In genomic region chr2:131673400-131674173, GRCh38 we compare ENCODE assay signal across 8 cellular contexts.
DNase-seq lines count a peak whose midpoint lies in the region; ATAC-seq and TF ChIP-seq lines count a peak whose summit lies in the region.

No MANE protein-coding gene starts in this region.

- peak; percentile 87 for ATAC-seq in GM23338

- DNase-seq in G401 (ENCODE audit: low spot score): peak; percentile 56
- DNase-seq in GM23338 (ENCODE audit: low spot score): peak; percentile 84
- peak; percentile 47 to 56 for DNase-seq in Kasumi-1 (lab: John Stamatoyannopoulos, UW)
- DNase-seq in SKM-1 treated with dmso at 0.1 percent for 144 hours (lab: John Stamatoyannopoulos, UW; ENCODE audit: unreplicated experiment): peak; percentile 58
- peak; percentile 48 for DNase-seq in amniotic epithelial cell (ENCODE audit: low read depth)
- DNase-seq in right atrium auricular region (ENCODE audit: low spot score): peak; percentile 79
- no peak for DNase-seq in mesenteric fat pad (ENCODE audit: low spot score)

- H3K4me2 ChIP-seq in GM23338: peak overlapping the region; percentile 77

- H3K9me3 ChIP-seq in right atrium auricular region: no peaks in the 10 kb centered on the region

- H3F3A ChIP-seq in GM23338 (replicated peaks; ENCODE audit: low read depth): no peaks in the 10 kb centered on the region

- H2AFZ ChIP-seq in GM23338: peak overlapping the region; percentile 56; the same call in 1 of the 2 replicates

- no peak overlapping the region for H3K27ac Mint-ChIP-seq in GM23338

- H3K36me3 ChIP-seq in GM23338 (ENCODE audit: insufficient read depth) (no peaks in the 10 kb centered on the region), right atrium auricular region (no peaks in the 10 kb centered on the region), rectal smooth muscle tissue (ENCODE audit: control insufficient read depth, insufficient read depth, low read length) (no peaks in the 10 kb centered on the region)

- no peaks in the 10 kb centered on the region for H3K9me2 ChIP-seq in GM23338 (ENCODE audit: insufficient read depth)

- TF ChIP-seq CTCF in GM23338 (conservative IDR thresholded peaks at IDR 0.05; ENCODE audit: low read depth in 2 of 2) (peak; percentile 62 to 86), right atrium auricular region (IDR thresholded peaks at IDR 0.05) (peak; percentile 89 to 93)

- H3K9me3 Mint-ChIP-seq in GM23338: peaks cover 14% of the 10 kb centered on the region

- no peaks in the 10 kb centered on the region; the same call in 2 of the 3 replicates for H3K4me1 Mint-ChIP-seq in GM23338

- H3K79me2 ChIP-seq in GM23338 (replicated peaks; ENCODE audit: insufficient read depth): no peaks in the 10 kb centered on the region

- no peak overlapping the region for H3K27ac ChIP-seq in GM23338 (ENCODE audit: low read depth)
- H3K27ac ChIP-seq in right atrium auricular region: no peak overlapping the region
- H3K27ac ChIP-seq in rectal smooth muscle tissue (ENCODE audit: low read depth, low read length): no peak overlapping the region

- H3K9ac ChIP-seq in rectal smooth muscle tissue (ENCODE audit: low read length): no peak overlapping the region

- H3K4me3 ChIP-seq in GM23338 (peak overlapping the region; percentile 55), right atrium auricular region (peak overlapping the region; percentile 17 to 46), rectal smooth muscle tissue (ENCODE audit: low read length) (peak overlapping the region; percentile 64)

- in situ Hi-C loops in G401 (cut with HindIII; ENCODE audit: low sequenced_read_pairs): no loop called here

- H3K4me3 Mint-ChIP-seq in GM23338: peak overlapping the region; percentile 63

- H3K36me3 Mint-ChIP-seq in GM23338 (ENCODE audit: low read depth): peaks cover 6% of the 10 kb centered on the region; the same call in 2 of the 3 replicates

- peaks cover 11% of the 10 kb centered on the region for H3K27me3 ChIP-seq in GM23338 (ENCODE audit: insufficient read depth)
- no peaks in the 10 kb centered on the region for H3K27me3 ChIP-seq in right atrium auricular region
- no peaks in the 10 kb centered on the region for H3K27me3 ChIP-seq in rectal smooth muscle tissue (ENCODE audit: control insufficient read depth, insufficient read depth, low read length)

- no peaks in the 10 kb centered on the region for H3K4me1 ChIP-seq in GM23338 (ENCODE audit: insufficient read depth)
- peaks cover 0 to 24% of the 10 kb centered on the region in 2 donors for H3K4me1 ChIP-seq in right atrium auricular region
- H3K4me1 ChIP-seq in rectal smooth muscle tissue (ENCODE audit: control insufficient read depth, insufficient read depth, low read length): peaks cover 4% of the 10 kb centered on the region

- H3K27me3 Mint-ChIP-seq in GM23338 (ENCODE audit: insufficient read depth, low read depth, poor library complexity): peaks cover 21% of the 10 kb centered on the region

- no peaks in the 10 kb centered on the region for H4K20me1 ChIP-seq in GM23338 (replicated peaks; ENCODE audit: insufficient read depth)

TF ChIP-seq in GM23338, 12 proteins besides CTCF, POLR2A, EP300 and RAD21:
- TF ChIP-seq CREB1 (CRISPR knock-in tag; IDR thresholded peaks at IDR 0.05; ENCODE audit: low read depth): no peak
- TF ChIP-seq ETS1 (IDR thresholded peaks at IDR 0.05): no peak
- TF ChIP-seq STAT1 (IDR thresholded peaks at IDR 0.05; ENCODE audit: unreplicated experiment): no peak
- no peak for TF ChIP-seq JUNB (IDR thresholded peaks at IDR 0.05; ENCODE audit: unreplicated experiment)
- TF ChIP-seq EZH2phosphoT487 (IDR thresholded peaks at IDR 0.05; ENCODE audit: unreplicated experiment): no peak
- TF ChIP-seq EZH2 (IDR thresholded peaks at IDR 0.05; ENCODE audit: low read depth, unreplicated experiment): no peak
- no peak for TF ChIP-seq ZNF114 (CRISPR knock-in tag; IDR thresholded peaks at IDR 0.05)
- TF ChIP-seq POLR2AphosphoS5 (IDR thresholded peaks at IDR 0.05; ENCODE audit: low read depth): no peak
